9 cellular contexts compared by ENCODE assay signal in the genomic region with DNA sequence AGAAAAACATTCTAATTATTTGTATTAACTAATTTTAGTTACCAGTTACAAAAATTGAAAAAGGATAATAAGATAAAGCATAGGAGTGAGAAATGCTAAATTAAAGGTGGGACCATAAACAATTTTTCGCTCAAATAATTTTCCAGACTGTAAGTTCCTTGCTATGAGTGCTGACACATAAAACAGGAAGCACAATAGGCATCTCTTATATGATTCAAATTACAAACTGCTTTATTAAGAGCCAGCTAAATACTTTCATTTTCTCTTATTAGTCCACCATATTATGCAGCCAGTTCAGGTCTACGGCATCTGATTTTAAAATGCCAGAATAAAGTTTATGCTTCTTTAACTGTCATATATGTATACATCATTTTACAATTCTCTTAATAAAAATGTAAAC. TPM values are rescaled to one million over a fixed set of nuclear protein-coding genes. Genes with fewer than 3 reads are reported as not detected.
DNase-seq lines count a peak whose midpoint lies in the region; ATAC-seq lines count a peak whose summit lies in the region.
"Had no signal": no experiment of that assay in that cellular context is flagged by ENCODE, and none has a peak within 500 bp of the region (broad histone marks: within the 10 kb centered on the region; RNA-seq: fewer than 3 reads in every experiment).

No MANE protein-coding gene starts in this region.

- peak overlapping the region in 6 of 11 experiments; percentile 1 to 33 (median 22); a peak in 3 of 22 replicates for H3K27ac ChIP-seq in BLaER1 treated with 17β-estradiol and CSF1 and Interleukin-3, amounts not matched to agents 10 nM and 100 nM

- H3K9me3 ChIP-seq in BLaER1 treated with 17β-estradiol and CSF1 and Interleukin-3, amounts not matched to agents 10 nM and 100 nM (replicated peaks in 1 of 11), result no peaks in the 10 kb centered on the region

- peaks cover 30% of the 10 kb centered on the region for H3K4me1 Mint-ChIP-seq in activated T-helper 2 cell treated with anti-CD3 and anti-CD28 coated beads, Interferon-gamma antibody, Interleukin-2, Interleukin-4, amounts not matched to agents 10 μg/mL and 5 μg/mL and 100 μg/mL, durations not matched to agents 14 hours and 24 hours and 36 hours (ENCODE audit: low read depth)

- H3K36me3 ChIP-seq in BLaER1 treated with 17β-estradiol and CSF1 and Interleukin-3, amounts not matched to agents 10 nM and 100 nM, result peaks cover 15 to 49% (median 24%) of the 10 kb centered on the region in 11 experiments

- H3K36me3 Mint-ChIP-seq in activated T-helper 2 cell treated with anti-CD3 and anti-CD28 coated beads, Interferon-gamma antibody, Interleukin-2, Interleukin-4, amounts not matched to agents 10 μg/mL and 5 μg/mL and 100 μg/mL, durations not matched to agents 14 hours and 24 hours and 36 hours (ENCODE audit: low read depth), result peaks cover 25% of the 10 kb centered on the region

- H3K4me3 ChIP-seq in BLaER1 treated with 17β-estradiol and CSF1 and Interleukin-3, amounts not matched to agents 10 nM and 100 nM, result peak overlapping the region in 3 of 10 experiments; percentile 6 to 18 (median 13); a peak in 2 of 20 replicates

- H3K9me3 Mint-ChIP-seq in activated T-helper 2 cell treated with anti-CD3 and anti-CD28 coated beads, Interferon-gamma antibody, Interleukin-2, Interleukin-4, amounts not matched to agents 10 μg/mL and 5 μg/mL and 100 μg/mL, durations not matched to agents 14 hours and 24 hours and 36 hours, result no peaks in the 10 kb centered on the region

- peaks cover 20 to 70% (median 37%) of the 10 kb centered on the region in 11 experiments; a peak in 20 of 22 replicates for H4K20me1 ChIP-seq in BLaER1 treated with 17β-estradiol and CSF1 and Interleukin-3, amounts not matched to agents 10 nM and 100 nM

- DNase-seq in HCEC 1CT (peak; percentile 54), iris pigment epithelial cell (ENCODE audit: low read depth) (peak; percentile 59)
- DNase-seq in activated T-helper 2 cell treated with anti-CD3 and anti-CD28 coated beads, Interferon-gamma antibody, Interleukin-2, Interleukin-4, amounts not matched to agents 10 μg/mL and 5 μg/mL and 100 μg/mL, durations not matched to agents 14 hours and 24 hours and 36 hours (ENCODE audit: low spot score), result no peak
- DNase-seq: NCI-H1092 treated with DMSO at 0.1 percent for 48 hours had no signal

- H3K27me3 ChIP-seq in BLaER1 treated with 17β-estradiol and CSF1 and Interleukin-3, amounts not matched to agents 10 nM and 100 nM, result no peaks in the 10 kb centered on the region

- peak overlapping the region; percentile 13 for H3K4me3 Mint-ChIP-seq in activated T-helper 2 cell treated with anti-CD3 and anti-CD28 coated beads, Interferon-gamma antibody, Interleukin-2, Interleukin-4, amounts not matched to agents 10 μg/mL and 5 μg/mL and 100 μg/mL, durations not matched to agents 14 hours and 24 hours and 36 hours (ENCODE audit: low read depth)

- H3K27me3 Mint-ChIP-seq in activated T-helper 2 cell treated with anti-CD3 and anti-CD28 coated beads, Interferon-gamma antibody, Interleukin-2, Interleukin-4, amounts not matched to agents 10 μg/mL and 5 μg/mL and 100 μg/mL, durations not matched to agents 14 hours and 24 hours and 36 hours (ENCODE audit: low read depth), result no peaks in the 10 kb centered on the region

- ATAC-seq in esophagus mucosa (no peak), HG03565 (IDR thresholded peaks at IDR 0.05; ENCODE audit: unreplicated experiment) (no peak), GM21825 (IDR thresholded peaks at IDR 0.05; ENCODE audit: unreplicated experiment) (no peak), GM19397 (IDR thresholded peaks at IDR 0.05; ENCODE audit: unreplicated experiment) (no peak)

- peak overlapping the region; percentile 28 for H3K27ac Mint-ChIP-seq in activated T-helper 2 cell treated with anti-CD3 and anti-CD28 coated beads, Interferon-gamma antibody, Interleukin-2, Interleukin-4, amounts not matched to agents 10 μg/mL and 5 μg/mL and 100 μg/mL, durations not matched to agents 14 hours and 24 hours and 36 hours

- peak overlapping the region in 10 of 11 experiments; percentile 11 to 77 (median 48); a peak in 17 of 22 replicates for H3K4me2 ChIP-seq in BLaER1 treated with 17β-estradiol and CSF1 and Interleukin-3, amounts not matched to agents 10 nM and 100 nM

- intact Hi-C loops in activated T-helper 2 cell treated with anti-CD3 and anti-CD28 coated beads, Interferon-gamma antibody, Interleukin-2, Interleukin-4, amounts not matched to agents 10 μg/mL and 5 μg/mL and 100 μg/mL, durations not matched to agents 14 hours and 24 hours and 36 hours (cut with micrococcal nuclease), result loop anchor here (10.0 kb wide), 1 partner anchor 444 kb away; no protein-coding TSS in a partner anchor

- H3K9ac ChIP-seq in BLaER1 treated with 17β-estradiol and CSF1 and Interleukin-3, amounts not matched to agents 10 nM and 100 nM, result peak overlapping the region in 3 of 11 experiments; percentile 1 to 50 (median 37); a peak in 3 of 22 replicates

- peaks cover 8 to 61% (median 38%) of the 10 kb centered on the region in 10 experiments; a peak in 19 of 20 replicates for H3K4me1 ChIP-seq in BLaER1 treated with 17β-estradiol and CSF1 and Interleukin-3, amounts not matched to agents 10 nM and 100 nM

RNA-seq across cellular contexts. Expression of a gene that starts 4.4 kb away (rescaled TPM):
- total RNA-seq in activated T-helper 2 cell treated with anti-CD3 and anti-CD28 coated beads, Interferon-gamma antibody, Interleukin-2, Interleukin-4, amounts not matched to agents 10 μg/mL and 5 μg/mL and 100 μg/mL, durations not matched to agents 14 hours and 24 hours and 36 hours, result 37.0 and 38.3 TPM in 2 replicates
- 31.3 TPM for total RNA-seq in esophagus mucosa

RNA-seq across cellular contexts. Expression of a gene that starts 12.3 kb away (rescaled TPM):
- total RNA-seq in activated T-helper 2 cell treated with anti-CD3 and anti-CD28 coated beads, Interferon-gamma antibody, Interleukin-2, Interleukin-4, amounts not matched to agents 10 μg/mL and 5 μg/mL and 100 μg/mL, durations not matched to agents 14 hours and 24 hours and 36 hours, result 10.1 and 10.9 TPM in 2 replicates
- total RNA-seq in esophagus mucosa, result 4.1 TPM

RNA-seq across cellular contexts. Expression of a gene that starts 30.5 kb away (rescaled TPM):
- total RNA-seq in activated T-helper 2 cell treated with anti-CD3 and anti-CD28 coated beads, Interferon-gamma antibody, Interleukin-2, Interleukin-4, amounts not matched to agents 10 μg/mL and 5 μg/mL and 100 μg/mL, durations not matched to agents 14 hours and 24 hours and 36 hours, result 7.4 and 8.2 TPM in 2 replicates
- 2.0 TPM for total RNA-seq in esophagus mucosa

RNA-seq across cellular contexts. Expression of a gene that starts 40.0 kb away (rescaled TPM):
- 26.5 and 29.2 TPM in 2 replicates for total RNA-seq in activated T-helper 2 cell treated with anti-CD3 and anti-CD28 coated beads, Interferon-gamma antibody, Interleukin-2, Interleukin-4, amounts not matched to agents 10 μg/mL and 5 μg/mL and 100 μg/mL, durations not matched to agents 14 hours and 24 hours and 36 hours
- total RNA-seq in esophagus mucosa, result 39.6 TPM
